7 cellular contexts compared by ENCODE assay signal in the genomic region with DNA sequence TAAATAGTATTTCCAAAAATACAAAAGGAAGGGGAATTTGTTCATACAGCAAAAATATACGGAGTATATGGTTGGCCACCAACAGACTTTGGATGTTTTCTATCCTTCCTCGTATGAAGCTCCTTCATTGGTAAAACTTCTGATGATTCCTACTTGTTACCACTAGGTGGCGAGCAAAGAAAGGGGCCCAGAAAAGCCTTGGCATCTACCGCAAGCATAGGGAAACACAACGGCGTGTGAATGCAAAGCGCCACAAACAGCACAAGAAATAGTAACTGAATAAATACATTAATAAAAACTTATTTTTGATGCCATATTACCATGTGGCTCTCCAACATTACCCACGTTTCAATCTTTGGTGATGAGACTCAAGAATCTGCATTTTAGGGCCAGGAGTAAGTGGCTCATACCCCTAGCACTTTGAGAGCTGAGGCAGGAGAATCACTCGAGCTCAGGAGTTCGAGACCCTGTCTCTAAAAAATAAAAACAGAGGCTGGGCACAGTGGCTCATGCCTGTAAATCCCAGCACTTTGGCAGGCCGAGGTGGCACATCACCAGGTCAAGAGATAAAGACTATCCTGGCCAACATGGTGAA. TPM values are rescaled to one million over a fixed set of nuclear protein-coding genes. Genes with fewer than 3 reads are reported as not detected.
A peak's percentile ranks its signal among the peaks of the same experiment; 100 is the strongest.
DNase-seq lines count a peak whose midpoint lies in the region; ATAC-seq, FAIRE-seq and TF ChIP-seq lines count a peak whose summit lies in the region.

No MANE protein-coding gene starts in this region.

- no peak overlapping the region for H3K9ac ChIP-seq in GM12878 (ENCODE audit: control insufficient read depth, insufficient read depth, low read length)

- POLR2A ChIA-PET in GM12878 (lab: Charles Lee), result interaction anchor here (0.5 to 2.5 kb wide), 16 partner anchors 9 to 351 kb away, joined by 3 to 20 read pairs (median 4); a partner anchor contains a TSS

- no peak for TF ChIP-seq POLR2A in GM12878 (IDR thresholded peaks at IDR 0.05; ENCODE audit: low read depth, low read length)

- H3K4me3 ChIP-seq in GM12875 (ENCODE audit: low read depth, low read length) (no peak overlapping the region), GM12878 (no peak overlapping the region)

- intact Hi-C loops in GM12878 (cut with micrococcal nuclease; ENCODE audit: unreplicated experiment), result loop anchor here (1.0 kb wide), 2 partner anchors 90 to 150 kb away; no protein-coding TSS in a partner anchor
- intact Hi-C loops in sciatic nerve (cut with DNase I), result loop anchor here (2.0 kb wide), 1 partner anchor 149 kb away; no protein-coding TSS in a partner anchor

- BruUV-seq in GM12878 (replicated peaks; lab: Mats Ljungman, UMichigan), result no TSS peak

- H4K20me1 ChIP-seq in GM12878 (ENCODE audit: control insufficient read depth, insufficient read depth), result peaks cover 13% of the 10 kb centered on the region; the same call in 1 of the 2 replicates

- no peak overlapping the region for H2AFZ ChIP-seq in GM12878 (ENCODE audit: control insufficient read depth, low read depth, low read length)

- in situ Hi-C loops in GM12878 (cut with MboI), result no loop called here

- peak; percentile 48 to 52 for DNase-seq in NCI-H1930 (lab: John Stamatoyannopoulos, UW)
- DNase-seq in T-helper 2 cell, result peak in 3 of 5 experiments; percentile 48 to 80 (median 55)
- DNase-seq in GM12878 (ENCODE audit: low read depth, low spot score), result peak; percentile 46
- DNase-seq in hepatic stellate cell (ENCODE audit: low spot score), result peak; percentile 67
- no peak for DNase-seq in sciatic nerve (ENCODE audit: low spot score)
- no peak for DNase-seq in GOT3 (lab: John Stamatoyannopoulos, UW)

- peak overlapping the region; percentile 37; the same call in 1 of the 2 replicates for H3K27ac ChIP-seq in GM12878 (ENCODE audit: control insufficient read depth, insufficient read depth)

- TF ChIP-seq EP300 in GM12878 (IDR thresholded peaks at IDR 0.05; ENCODE audit: borderline replicate concordance in 1 of 2, control insufficient read depth in 1 of 2, low read depth in 2 of 2, low read length in 2 of 2), result no peak

- peaks cover 8 to 15% of the 10 kb centered on the region in 2 experiments for H3K36me3 ChIP-seq in GM12878 (ENCODE audit: control insufficient read depth in 2 of 2, insufficient read depth in 2 of 2, low read length in 1 of 2)

- peaks cover 33% of the 10 kb centered on the region for H3K4me1 ChIP-seq in GM12878 (ENCODE audit: control insufficient read depth, insufficient read depth, low read length)

- FAIRE-seq in GM12878 (lab: Jason Lieb, UNC), result peak; percentile 64

- peak; percentile 92 for TF ChIP-seq RAD21 in GM12878 (IDR thresholded peaks at IDR 0.05; ENCODE audit: insufficient read depth, low read depth, low read length)

- H3K27me3 ChIP-seq in GM12878 (replicated peaks in 1 of 2; ENCODE audit: control insufficient read depth in 2 of 2, insufficient read depth in 2 of 2, low read length in 1 of 2), result no peaks in the 10 kb centered on the region

- RAD21 ChIA-PET in GM12878 (lab: Charles Lee; ENCODE audit: unreplicated experiment), result interaction anchor here (0.6 to 2.8 kb wide), 36 partner anchors 9 to 264 kb away, joined by 3 to 100 read pairs (median 5); a partner anchor contains a TSS

- peak; percentile 71 for TF ChIP-seq CTCF in GM12875 (IDR thresholded peaks at IDR 0.05; ENCODE audit: borderline replicate concordance, insufficient read depth, low read depth, low read length)
- peak; percentile 86 to 91 (median 89) for TF ChIP-seq CTCF in GM12878 (IDR thresholded peaks at IDR 0.05 in 2 of 3, conservative IDR thresholded peaks at IDR 0.05 in 1 of 3; ENCODE audit: control insufficient read depth in 2 of 3, extremely low read depth in 1 of 3, insufficient read depth in 1 of 3, low read depth in 3 of 3, low read length in 3 of 3)

- ATAC-seq in GM12878 (peak; percentile 81), sciatic nerve (peak; percentile 77)

- no peaks in the 10 kb centered on the region for H3K9me3 ChIP-seq in GM12878 (replicated peaks; ENCODE audit: control insufficient read depth, insufficient read depth, low read length)

- H3K79me2 ChIP-seq in GM12878 (ENCODE audit: control insufficient read depth, insufficient read depth, low read length), result peaks cover 90% of the 10 kb centered on the region

- H3K4me2 ChIP-seq in GM12878 (ENCODE audit: control insufficient read depth, insufficient read depth), result peak overlapping the region; percentile 54

- WGBS in GM12878 (ENCODE audit: insufficient coverage, insufficient replicate concordance, low lambda C conversion rate, missing lambda C conversion rate), result 15% methylated on average over 11 of the region's 11 CpGs

- SMC1A ChIA-PET in GM12878 (lab: Charles Lee; ENCODE audit: uncharacterized antibody, unreplicated experiment), result interaction anchor here (0.7 to 5.2 kb wide), 43 partner anchors 9 to 264 kb away, joined by 3 to 95 read pairs (median 5); a partner anchor contains a TSS

- CTCF ChIA-PET in GM12878 (lab: Yijun Ruan, JAX), result interaction anchor here (0.7 to 5.5 kb wide), 67 partner anchors 9 to 499 kb away, joined by 3 to 132 read pairs (median 5); a partner anchor contains a TSS

TF ChIP-seq in GM12878, 131 proteins besides CTCF, POLR2A, EP300 and RAD21 (continues in another document):
- TF ChIP-seq, protein P1, sequence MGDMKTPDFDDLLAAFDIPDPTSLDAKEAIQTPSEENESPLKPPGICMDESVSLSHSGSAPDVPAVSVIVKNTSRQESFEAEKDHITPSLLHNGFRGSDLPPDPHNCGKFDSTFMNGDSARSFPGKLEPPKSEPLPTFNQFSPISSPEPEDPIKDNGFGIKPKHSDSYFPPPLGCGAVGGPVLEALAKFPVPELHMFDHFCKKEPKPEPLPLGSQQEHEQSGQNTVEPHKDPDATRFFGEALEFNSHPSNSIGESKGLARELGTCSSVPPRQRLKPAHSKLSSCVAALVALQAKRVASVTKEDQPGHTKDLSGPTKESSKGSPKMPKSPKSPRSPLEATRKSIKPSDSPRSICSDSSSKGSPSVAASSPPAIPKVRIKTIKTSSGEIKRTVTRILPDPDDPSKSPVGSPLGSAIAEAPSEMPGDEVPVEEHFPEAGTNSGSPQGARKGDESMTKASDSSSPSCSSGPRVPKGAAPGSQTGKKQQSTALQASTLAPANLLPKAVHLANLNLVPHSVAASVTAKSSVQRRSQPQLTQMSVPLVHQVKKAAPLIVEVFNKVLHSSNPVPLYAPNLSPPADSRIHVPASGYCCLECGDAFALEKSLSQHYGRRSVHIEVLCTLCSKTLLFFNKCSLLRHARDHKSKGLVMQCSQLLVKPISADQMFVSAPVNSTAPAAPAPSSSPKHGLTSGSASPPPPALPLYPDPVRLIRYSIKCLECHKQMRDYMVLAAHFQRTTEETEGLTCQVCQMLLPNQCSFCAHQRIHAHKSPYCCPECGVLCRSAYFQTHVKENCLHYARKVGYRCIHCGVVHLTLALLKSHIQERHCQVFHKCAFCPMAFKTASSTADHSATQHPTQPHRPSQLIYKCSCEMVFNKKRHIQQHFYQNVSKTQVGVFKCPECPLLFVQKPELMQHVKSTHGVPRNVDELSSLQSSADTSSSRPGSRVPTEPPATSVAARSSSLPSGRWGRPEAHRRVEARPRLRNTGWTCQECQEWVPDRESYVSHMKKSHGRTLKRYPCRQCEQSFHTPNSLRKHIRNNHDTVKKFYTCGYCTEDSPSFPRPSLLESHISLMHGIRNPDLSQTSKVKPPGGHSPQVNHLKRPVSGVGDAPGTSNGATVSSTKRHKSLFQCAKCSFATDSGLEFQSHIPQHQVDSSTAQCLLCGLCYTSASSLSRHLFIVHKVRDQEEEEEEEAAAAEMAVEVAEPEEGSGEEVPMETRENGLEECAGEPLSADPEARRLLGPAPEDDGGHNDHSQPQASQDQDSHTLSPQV (IDR thresholded peaks at IDR 0.05), result no peak
- TF ChIP-seq BHLHE40 (IDR thresholded peaks at IDR 0.05; ENCODE audit: borderline replicate concordance in 1 of 2, low read depth in 2 of 2, low read length in 1 of 2), result 0 out of 4 replicates have a peak, but pooled peaks have one; percentile 21 to 34
- TF ChIP-seq SIN3A (IDR thresholded peaks at IDR 0.05; ENCODE audit: low read depth, low read length), result 0 out of 2 replicates have a peak, but pooled peaks have one; percentile 39
- 0 out of 2 replicates have a peak, but pooled peaks have one; percentile 53 for TF ChIP-seq TBL1XR1 (IDR thresholded peaks at IDR 0.05; ENCODE audit: low read depth, low read length)
- no peak for TF ChIP-seq CBX5 (IDR thresholded peaks at IDR 0.05; ENCODE audit: low read depth)
- peak; percentile 84 for TF ChIP-seq SMC3 (IDR thresholded peaks at IDR 0.05; ENCODE audit: borderline replicate concordance, low read length)
- TF ChIP-seq LARP7 (IDR thresholded peaks at IDR 0.05), result no peak
- TF ChIP-seq ZNF384 (IDR thresholded peaks at IDR 0.05; ENCODE audit: borderline replicate concordance, low read depth, low read length), result 0 out of 2 replicates have a peak, but pooled peaks have one; percentile 11
- TF ChIP-seq SRF (IDR thresholded peaks at IDR 0.05; ENCODE audit: low read depth in 2 of 2, low read length in 2 of 2), result no peak
- peak; percentile 80 for TF ChIP-seq RUNX3 (IDR thresholded peaks at IDR 0.05; ENCODE audit: low read length)
- no peak for TF ChIP-seq FOXK2 (IDR thresholded peaks at IDR 0.05)

RNA-seq across cellular contexts. Expression of a gene that starts 34.5 kb away (rescaled TPM):
- 188 and 201 TPM in 2 replicates for total RNA-seq in GM12878 (2013; cell fraction: nucleolus; rRNA removed)
- 189 and 192 TPM in 2 replicates for total RNA-seq in GM12878 (2014; rRNA removed)
- 250 and 257 TPM in 2 replicates for total RNA-seq in GM12878 (2014; rRNA removed; fragmentation: Illumina TruSeq; extraction: Trizol)
- 452 and 460 TPM in 2 replicates for total RNA-seq in GM12878 (2021)
- 194 TPM for polyA plus RNA-seq in GM12878 (2011; ENCODE audit: low read depth)
- polyA plus RNA-seq in GM12878 (2011; rRNA removed), result 651 and 809 TPM in 2 replicates
- polyA plus RNA-seq in GM12878 (2011; cell fraction: cytosol; rRNA removed), result 448 and 455 TPM in 2 replicates
- 177 and 272 TPM in 2 replicates for polyA plus RNA-seq in GM12878 (2011; cell fraction: nucleus; rRNA removed)
- polyA plus RNA-seq in GM12878 (2012), result 300 and 352 TPM in 2 replicates
- polyA plus RNA-seq in GM12878 (2014; fragmentation: Illumina TruSeq; extraction: Trizol), result 487 and 489 TPM in 2 replicates
- 100 to 1,000 TPM; 369 to 425 TPM for polyA plus RNA-seq in GM12878 (2014; fragmentation: Nextera tagmentation; extraction: Ambion mirVana)
- 427 and 526 TPM in 2 replicates for polyA plus RNA-seq in GM12878 (2014; rRNA removed)
- 100 to 1,000 TPM; 611 to 616 TPM for polyA plus RNA-seq in GM12878 (2016; fragmentation: Nextera tagmentation; extraction: Ambion mirVana)
- 509 and 565 TPM in 2 replicates for polyA minus RNA-seq in GM12878 (2011; rRNA and poly(A)+ RNA removed)
- 285 and 303 TPM in 2 replicates for polyA minus RNA-seq in GM12878 (2011; cell fraction: cytosol; rRNA and poly(A)+ RNA removed)
- polyA minus RNA-seq in GM12878 (2011; cell fraction: nucleus; rRNA and poly(A)+ RNA removed), result 71.7 and 98.4 TPM in 2 replicates
- total RNA-seq in sciatic nerve, result 473 TPM

Comparison
In these comparisons a context has a peak if more than half of its experiments do, and no peak if none do; other contexts are left out.
1. DNase-seq: peak in NCI-H1930 (2 of 2), T-helper 2 cell (3 of 5), GM12878 (single experiment) and hepatic stellate cell (single experiment); none in sciatic nerve (single experiment) and GOT3 (single experiment).